ENCODE assay signal across 7 cellular contexts in the genomic region with DNA sequence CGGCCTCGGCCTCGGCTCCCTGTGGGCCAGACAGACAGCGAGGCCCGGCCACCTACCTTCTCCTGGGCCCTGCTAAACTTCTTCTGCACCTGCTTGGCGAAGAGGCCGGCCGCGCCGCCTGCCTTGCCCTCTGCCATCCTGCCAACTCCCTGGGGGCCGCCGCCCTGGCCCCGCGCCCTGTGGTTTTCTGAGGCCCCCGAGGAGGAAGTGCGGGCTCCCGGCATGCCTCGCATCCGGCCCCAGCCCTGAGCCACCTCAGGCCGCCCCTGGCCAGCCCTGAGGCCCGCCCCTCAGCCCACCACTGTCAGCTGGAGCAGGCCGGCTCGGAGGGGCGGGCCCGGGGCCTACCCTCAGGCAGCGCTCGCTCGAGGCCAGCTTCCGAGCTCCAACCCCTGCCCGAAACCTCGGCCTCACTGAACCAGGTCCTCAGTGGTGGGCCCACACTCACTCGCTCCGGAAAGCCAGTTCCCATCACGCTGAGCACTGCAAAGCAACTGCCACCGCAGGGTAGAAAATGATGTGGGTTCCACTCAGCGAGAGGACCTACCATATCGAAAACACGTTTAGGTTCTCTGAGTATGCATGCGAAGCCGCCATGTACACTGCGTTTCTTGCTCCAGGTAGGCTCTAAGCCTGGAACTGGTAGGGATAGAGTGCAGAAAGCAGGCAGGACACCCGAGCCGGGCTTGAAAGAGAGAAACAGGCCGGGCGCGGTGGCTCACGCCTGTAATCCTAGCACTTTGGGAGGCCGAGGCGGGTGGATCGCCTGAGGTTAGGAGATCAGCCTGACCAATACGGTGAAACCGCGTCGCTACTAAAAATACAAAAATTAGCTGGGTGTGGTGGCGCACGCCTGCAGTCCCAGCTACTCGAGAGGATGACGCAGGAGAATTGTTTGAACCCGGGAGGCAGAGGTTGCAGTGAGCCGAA. TPM values are rescaled to one million over a fixed set of nuclear protein-coding genes. Genes with fewer than 3 reads are reported as not detected.
DNase-seq lines count a peak whose midpoint lies in the region; ATAC-seq lines count a peak whose summit lies in the region.

A gene (minus strand): TSS at position 209 of the 930 bp plus-strand sequence. CDS start 72 bp downstream, at position 137.

- intact Hi-C loops in left cardiac atrium (cut with DNase I) = no loop called here

- no peaks in the 10 kb centered on the region for H3K27me3 Mint-ChIP-seq in IgD-negative memory B cell

- H3K36me3 Mint-ChIP-seq in IgD-negative memory B cell = peaks cover 15% of the 10 kb centered on the region

- peaks cover 61 to 65% (median 62%) of the 10 kb centered on the region in 3 donors for H3K4me1 Mint-ChIP-seq in IgD-negative memory B cell

- no peaks in the 10 kb centered on the region for H3K9me3 Mint-ChIP-seq in IgD-negative memory B cell

- H3K27ac Mint-ChIP-seq in IgD-negative memory B cell = peak within 1 kb of the TSS; percentile 93 to 98 (median 94)

- DNase-seq in left cardiac atrium = peak; percentile 53
- peak; percentile 37 for DNase-seq in stimulated activated CD8-positive, alpha-beta memory T cell treated with anti-CD3 and anti-CD28 coated beads, Interleukin-15, amount 100 ng/mL, for 1 hour (ENCODE audit: low read depth)
- DNase-seq in COLO829 (ENCODE audit: low spot score) = no peak
- DNase-seq in cerebellum (ENCODE audit: low spot score) = no peak

- peak within 1 kb of the TSS; percentile 91 to 97 (median 94) for H3K4me3 Mint-ChIP-seq in IgD-negative memory B cell

- ATAC-seq in GM19452 (IDR thresholded peaks at IDR 0.05; ENCODE audit: unreplicated experiment) (peak; percentile 57), left cardiac atrium (peak; percentile 70 to 78)

- POLR2A ChIA-PET in activated CD8-positive, alpha-beta memory T cell treated with anti-CD3 and anti-CD28 coated beads for 36 hours (lab: Charles Lee) = interaction anchor here (0.5 to 0.9 kb wide), 3 partner anchors 55 to 557 kb away, joined by 3 to 4 read pairs (median 3); no protein-coding TSS in a partner anchor

- CTCF ChIA-PET in activated CD8-positive, alpha-beta memory T cell treated with anti-CD3 and anti-CD28 coated beads for 36 hours (lab: Charles Lee) = interaction anchor here (0.6 to 4.8 kb wide), 4 partner anchors 14 to 240 kb away, joined by 3 to 26 read pairs (median 4); no protein-coding TSS in a partner anchor

RNA-seq across cellular contexts. Expression of the gene that starts here (rescaled TPM):
- 93.8 TPM for polyA plus RNA-seq in IgD-negative memory B cell
- total RNA-seq in activated CD8-positive, alpha-beta memory T cell treated with anti-CD3 and anti-CD28 coated beads for 36 hours = 10 to 100 TPM; 42.8 to 47.0 TPM
- total RNA-seq in left cardiac atrium (1 to 10 TPM; 3.2 to 4.0 TPM), cerebellum (1.1 TPM)

Comparison
In these comparisons a context has a peak if more than half of its experiments do, and no peak if none do; other contexts are left out.
1. RNA of the gene that starts here (total RNA-seq): 42.8 to 47.0 TPM in activated CD8-positive, alpha-beta memory T cell treated with anti-CD3 and anti-CD28 coated beads for 36 hours; 3.2 to 4.0 TPM in left cardiac atrium and 1.1 TPM in cerebellum (single experiment); every median in the first group is over 4 times any median in the second.
2. DNase-seq: peak in left cardiac atrium (single experiment) and stimulated activated CD8-positive, alpha-beta memory T cell treated with anti-CD3 and anti-CD28 coated beads, Interleukin-15, amount 100 ng/mL, for 1 hour (single experiment); none in COLO829 (single experiment) and cerebellum (single experiment).